ENCODE assay signal across 9 cellular contexts in the genomic region with DNA sequence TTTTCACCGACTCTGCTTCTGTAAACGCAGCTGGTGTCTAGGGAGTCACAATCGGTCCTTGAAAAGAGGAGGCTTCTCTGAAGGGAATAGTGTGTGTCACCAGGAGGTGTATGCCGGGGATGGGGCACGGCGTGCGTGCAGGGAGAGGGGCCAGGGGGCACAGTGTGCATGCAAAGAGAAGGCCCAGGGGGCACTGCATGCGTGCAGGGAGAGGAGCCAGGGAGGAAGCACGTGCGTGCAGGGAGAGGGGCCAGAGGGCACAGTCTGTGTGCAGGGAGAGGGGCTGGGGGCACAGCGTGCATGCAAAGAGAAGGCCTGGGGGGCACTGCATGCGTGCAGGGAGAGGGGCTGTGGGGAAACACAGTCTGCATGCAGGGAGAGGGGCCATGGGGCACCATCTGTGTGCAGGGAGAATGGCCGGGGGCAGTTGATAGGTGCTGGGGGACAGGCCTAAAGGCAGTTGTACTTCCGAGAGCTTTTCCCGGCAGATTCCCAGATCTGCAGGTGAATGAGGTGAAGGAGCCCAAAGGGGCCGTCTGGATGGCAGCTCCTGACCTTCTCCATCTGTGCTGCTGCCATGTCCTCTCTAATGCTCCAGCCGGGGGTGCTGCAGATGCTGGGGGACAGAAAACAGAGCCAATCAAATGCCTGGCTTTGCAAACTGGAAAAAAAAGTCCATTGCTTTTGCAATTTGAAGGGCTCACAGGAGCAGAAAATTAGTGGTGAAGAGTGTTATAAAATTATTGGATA. TPM values are rescaled to one million over a fixed set of nuclear protein-coding genes. Genes with fewer than 3 reads are reported as not detected.
DNase-seq lines count a peak whose midpoint lies in the region; ATAC-seq, FAIRE-seq and TF ChIP-seq lines count a peak whose summit lies in the region.
"Had no signal": no experiment of that assay in that cellular context is flagged by ENCODE, and none has a peak within 500 bp of the region (broad histone marks: within the 10 kb centered on the region; RNA-seq: fewer than 3 reads in every experiment).

No MANE protein-coding gene starts in this region.

- H4K20me1 ChIP-seq in BLaER1 (peaks cover 91% of the 10 kb centered on the region), PC-3 (ENCODE audit: low read length) (no peaks in the 10 kb centered on the region), keratinocyte (ENCODE audit: control insufficient read depth, extremely low read depth, insufficient read depth, low read length) (peaks cover 23% of the 10 kb centered on the region)

- peak overlapping the region; percentile 45; the same call in 1 of the 2 replicates for H3K9ac ChIP-seq in BLaER1
- H3K9ac ChIP-seq in PC-3 (ENCODE audit: low read length): no peak overlapping the region
- no peak overlapping the region for H3K9ac ChIP-seq in keratinocyte (ENCODE audit: control insufficient read depth, extremely low read depth, insufficient read depth, low read length)

- POLR2A ChIA-PET in PC-3 (lab: Charles Lee; ENCODE audit: unreplicated experiment): no interaction called here

- no peaks in the 10 kb centered on the region for H3F3A ChIP-seq in PC-3 (ENCODE audit: low read length, unreplicated experiment)

- peak overlapping the region; percentile 72 for H3K27ac ChIP-seq in BLaER1
- H3K27ac ChIP-seq in PC-3 (ENCODE audit: low read length): peak overlapping the region; percentile 98
- no peak overlapping the region for H3K27ac ChIP-seq in keratinocyte (ENCODE audit: control insufficient read depth, insufficient read depth, low read length)

- TF ChIP-seq POLR2A in GM18505 (IDR thresholded peaks at IDR 0.05; ENCODE audit: borderline replicate concordance, extremely low read depth, insufficient read depth, insufficient read length): no peak

- intact Hi-C loops in PC-3 (cut with micrococcal nuclease): no loop called here

- ATAC-seq in GM18505 (IDR thresholded peaks at IDR 0.05; ENCODE audit: unreplicated experiment): peak; percentile 24
- ATAC-seq in PC-3: peak; percentile 22
- ATAC-seq in GM18517 (IDR thresholded peaks at IDR 0.05; ENCODE audit: unreplicated experiment): no peak

- no peak for FAIRE-seq in keratinocyte (lab: Jason Lieb, UNC)
- FAIRE-seq: colon had no signal

- no peaks in the 10 kb centered on the region for H3K9me2 ChIP-seq in PC-3 (replicated peaks; ENCODE audit: low read length)

- H2AFZ ChIP-seq in PC-3 (ENCODE audit: low read length) (no peak overlapping the region), keratinocyte (ENCODE audit: control insufficient read depth, low read length) (no peak overlapping the region)

- H3K9me1 ChIP-seq in keratinocyte (ENCODE audit: control insufficient read depth, extremely low read depth, insufficient read depth, low read length): peaks cover 4% of the 10 kb centered on the region

- TF ChIP-seq CTCF in PC-3 (conservative IDR thresholded peaks at IDR 0.05; ENCODE audit: low read depth, low read length) (no peak), keratinocyte (optimal IDR thresholded peaks at IDR 0.05 in 1 of 3, IDR thresholded peaks at IDR 0.05 in 1 of 3, conservative IDR thresholded peaks at IDR 0.05 in 1 of 3; ENCODE audit: extremely low read depth in 1 of 3, insufficient read depth in 2 of 3, low read length in 3 of 3) (no peak)

- H3K4me3 ChIP-seq in BLaER1: 0 out of 2 replicates have a peak overlapping the region, but pooled peaks have one; percentile 31
- peak overlapping the region; percentile 52; the same call in 1 of the 2 replicates for H3K4me3 ChIP-seq in PC-3 (ENCODE audit: low read length)
- no peak overlapping the region for H3K4me3 ChIP-seq in keratinocyte (ENCODE audit: control insufficient read depth in 2 of 3, extremely low read depth in 1 of 3, insufficient read depth in 2 of 3, low read depth in 1 of 3, low read length in 3 of 3)

- peak; percentile 6 for DNase-seq in PC-3
- DNase-seq in keratinocyte (ENCODE audit: low read depth, low spot score): no peak
- no peak for DNase-seq in SW 1271 (lab: John Stamatoyannopoulos, UW)
- no peak for DNase-seq in cerebellum (ENCODE audit: low spot score)
- DNase-seq in KG1 (lab: John Stamatoyannopoulos, UW): no peak

- dilution Hi-C loops in keratinocyte (cut with MboI; ENCODE audit: extremely low pct_ligation_motif_present, low sequenced_read_pairs): no loop called here

- H3K4me1 ChIP-seq in BLaER1: peaks cover 56% of the 10 kb centered on the region
- peaks cover 36% of the 10 kb centered on the region for H3K4me1 ChIP-seq in PC-3 (ENCODE audit: insufficient read depth, low read length)
- peaks cover 26% of the 10 kb centered on the region for H3K4me1 ChIP-seq in keratinocyte (ENCODE audit: control insufficient read depth, extremely low read depth, insufficient read depth, low read length)

- H3K4me2 ChIP-seq in BLaER1 (peak overlapping the region; percentile 95), PC-3 (ENCODE audit: low read length) (peak overlapping the region; percentile 72), keratinocyte (ENCODE audit: control insufficient read depth, extremely low read depth, insufficient read depth, low read depth, low read length) (peak overlapping the region; percentile 73)

- no peaks in the 10 kb centered on the region for H3K9me3 ChIP-seq in BLaER1
- no peaks in the 10 kb centered on the region for H3K9me3 ChIP-seq in PC-3 (ENCODE audit: low read length)
- no peaks in the 10 kb centered on the region for H3K9me3 ChIP-seq in keratinocyte (ENCODE audit: control insufficient read depth, low read depth, low read length)

- BruUV-seq in PC-3 (replicated peaks; lab: Mats Ljungman, UMichigan): no TSS peak

- H3K79me2 ChIP-seq in PC-3 (ENCODE audit: low read length) (peaks cover 10% of the 10 kb centered on the region), keratinocyte (ENCODE audit: control insufficient read depth, insufficient read depth, low read length) (peaks cover 17% of the 10 kb centered on the region)

- H3K27me3 ChIP-seq in BLaER1: no peaks in the 10 kb centered on the region
- H3K27me3 ChIP-seq in PC-3 (ENCODE audit: low read length): no peaks in the 10 kb centered on the region
- no peaks in the 10 kb centered on the region for H3K27me3 ChIP-seq in keratinocyte (ENCODE audit: control insufficient read depth, extremely low read depth, insufficient read depth, low read length)

- CTCF ChIA-PET in PC-3 (lab: Charles Lee): interaction anchor here (0.5 kb wide), 2 partner anchors 15 to 217 kb away, joined by 3 to 4 read pairs; no protein-coding TSS in a partner anchor

- 0 out of 2 replicates have a peak, but pooled peaks cover 21% of the 10 kb centered on the region for H3K36me3 ChIP-seq in BLaER1
- H3K36me3 ChIP-seq in PC-3 (ENCODE audit: low read depth, low read length): no peaks in the 10 kb centered on the region
- no peaks in the 10 kb centered on the region for H3K36me3 ChIP-seq in keratinocyte (ENCODE audit: control insufficient read depth in 2 of 2, extremely low read depth in 1 of 2, insufficient read depth in 2 of 2, low read length in 2 of 2)

RNA-seq across cellular contexts. Expression of gene ATP11A, which starts 36.4 kb away (rescaled TPM):
- 8.7 and 12.0 TPM in 2 replicates for total RNA-seq in PC-3 (2014; rRNA removed)
- polyA plus RNA-seq in keratinocyte: 3.6 to 4.3 TPM (median 4.3 TPM) in 3 replicates
- 12.7 TPM for polyA plus RNA-seq in keratinocyte (2011; ENCODE audit: low read depth)
- 3.5 and 3.7 TPM in 2 replicates for polyA plus RNA-seq in keratinocyte (2011; cell fraction: cytosol; rRNA removed)
- polyA plus RNA-seq in keratinocyte (2011; cell fraction: nucleus; rRNA removed): 26.6 and 34.8 TPM in 2 replicates
- 5.9 and 15.0 TPM in 2 replicates for polyA plus RNA-seq in keratinocyte (2012; ENCODE audit: low replicate concordance)
- 9.9 to 26.6 TPM (median 21.3 TPM) in 3 replicates for polyA minus RNA-seq in keratinocyte
- polyA minus RNA-seq in keratinocyte (2011; cell fraction: cytosol; rRNA and poly(A)+ RNA removed): 10.9 TPM
- polyA minus RNA-seq in keratinocyte (2011; cell fraction: nucleus; rRNA and poly(A)+ RNA removed): 32.7 and 44.0 TPM in 2 replicates
- 15.3 TPM for total RNA-seq in cerebellum

Comparison
In these comparisons a context has a peak if more than half of its experiments do, and no peak if none do; other contexts are left out.
1. H3K4me3 ChIP-seq: peak in BLaER1 (single experiment) and PC-3 (single experiment); none in keratinocyte (0 of 3).
2. Peak in every context shown above with its lines, with median percentiles within 50 percentile points of each other: H3K4me2 ChIP-seq.